In the genomic region with DNA sequence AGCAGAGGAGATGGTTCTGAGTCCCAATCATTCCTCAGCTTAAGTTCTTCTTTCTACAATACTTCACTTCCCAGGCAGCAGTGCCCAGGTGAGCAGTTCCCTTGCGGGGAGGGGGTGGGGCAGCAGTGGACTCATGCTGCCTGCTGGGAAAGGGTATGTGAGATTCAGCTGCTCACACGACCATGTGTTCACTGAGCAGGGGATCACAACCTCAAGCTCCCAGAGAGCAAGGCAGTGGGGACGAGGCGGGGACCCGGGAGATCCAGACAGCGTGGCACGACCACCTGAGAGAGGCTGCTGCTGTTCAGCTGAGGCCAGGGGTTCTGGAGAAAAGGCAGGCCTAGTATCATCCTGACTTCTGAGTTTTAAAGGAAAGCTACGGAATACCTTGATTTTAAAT, we compare ENCODE assay signal across 25 cellular contexts.
DNase-seq lines count a peak whose midpoint lies in the region; ATAC-seq, FAIRE-seq and TF ChIP-seq lines count a peak whose summit lies in the region.
"Had no signal": no experiment of that assay in that cellular context is flagged by ENCODE, and none has a peak within 500 bp of the region (broad histone marks: within the 10 kb centered on the region; RNA-seq: fewer than 3 reads in every experiment).

No MANE protein-coding gene starts in this region.

- intact Hi-C loops in IMR-90 (cut with micrococcal nuclease) (no loop called here), upper lobe of right lung (cut with DNase I) (no loop called here)

- H3K27me3 Mint-ChIP-seq in activated naive CD8-positive, alpha-beta T cell treated with anti-CD3 and anti-CD28 coated beads, Interleukin-2, amount 10 ng/mL, durations not matched to agents 7 days and 5 days, result no peaks in the 10 kb centered on the region
- H3K27me3 Mint-ChIP-seq in activated naive CD8-positive, alpha-beta T cell treated with anti-CD3 and anti-CD28 coated beads for 36 hours, result no peaks in the 10 kb centered on the region
- no peaks in the 10 kb centered on the region for H3K27me3 Mint-ChIP-seq in memory B cell
- H3K27me3 Mint-ChIP-seq: activated T-cell treated with anti-CD3 and anti-CD28 coated beads, Interleukin-2, amount 50 U/mL, for 24 hours had no signal

- FAIRE-seq in H54 (lab: Jason Lieb, UNC), result no peak
- FAIRE-seq: HTR-8/SVneo had no signal

- H2BK120ac ChIP-seq in IMR-90 (ENCODE audit: low read depth, low read length), result peak overlapping the region; percentile 98

- H3K9me3 ChIP-seq in IMR-90 (ENCODE audit: control insufficient read depth, insufficient read depth, low read length) (no peaks in the 10 kb centered on the region), upper lobe of right lung (no peaks in the 10 kb centered on the region)
- H3K9me3 ChIP-seq: BE2C, prostate gland, testis had no signal

- H4K91ac ChIP-seq in IMR-90 (ENCODE audit: insufficient read depth, low read depth, low read length), result peak overlapping the region; percentile 82

- peaks cover 23% of the 10 kb centered on the region for H3K4me1 Mint-ChIP-seq in activated naive CD8-positive, alpha-beta T cell treated with anti-CD3 and anti-CD28 coated beads, Interleukin-2, amount 10 ng/mL, durations not matched to agents 7 days and 5 days
- H3K4me1 Mint-ChIP-seq in activated naive CD8-positive, alpha-beta T cell treated with anti-CD3 and anti-CD28 coated beads for 36 hours, result peaks cover 9% of the 10 kb centered on the region
- H3K4me1 Mint-ChIP-seq in memory B cell, result peaks cover 28% of the 10 kb centered on the region

- H3K36me3 ChIP-seq in IMR-90 (ENCODE audit: control insufficient read depth, insufficient read depth, low read length) (no peaks in the 10 kb centered on the region), upper lobe of right lung (no peaks in the 10 kb centered on the region)
- H3K36me3 ChIP-seq: BE2C, prostate gland had no signal

- H3K9me3 Mint-ChIP-seq in activated naive CD8-positive, alpha-beta T cell treated with anti-CD3 and anti-CD28 coated beads, Interleukin-2, amount 10 ng/mL, durations not matched to agents 7 days and 5 days, result no peaks in the 10 kb centered on the region
- no peaks in the 10 kb centered on the region for H3K9me3 Mint-ChIP-seq in activated naive CD8-positive, alpha-beta T cell treated with anti-CD3 and anti-CD28 coated beads for 36 hours
- H3K9me3 Mint-ChIP-seq in memory B cell, result no peaks in the 10 kb centered on the region
- H3K9me3 Mint-ChIP-seq: activated naive CD4-positive, alpha-beta T cell treated with anti-CD3 and anti-CD28 coated beads, Interleukin-2, amount 10 ng/mL, durations not matched to agents 7 days and 5 days; activated T-cell treated with anti-CD3 and anti-CD28 coated beads, Interleukin-2, amount 50 U/mL, for 24 hours; neural crest cell had no signal

- H3K4me3 Mint-ChIP-seq in activated naive CD8-positive, alpha-beta T cell treated with anti-CD3 and anti-CD28 coated beads, Interleukin-2, amount 10 ng/mL, durations not matched to agents 7 days and 5 days, result no peak overlapping the region
- no peak overlapping the region for H3K4me3 Mint-ChIP-seq in activated naive CD8-positive, alpha-beta T cell treated with anti-CD3 and anti-CD28 coated beads for 36 hours
- H3K4me3 Mint-ChIP-seq in memory B cell, result no peak overlapping the region
- H3K4me3 Mint-ChIP-seq: activated naive CD4-positive, alpha-beta T cell treated with anti-CD3 and anti-CD28 coated beads, Interleukin-2, amount 10 ng/mL, durations not matched to agents 7 days and 5 days; activated T-cell treated with anti-CD3 and anti-CD28 coated beads, Interleukin-2, amount 50 U/mL, for 24 hours; neural crest cell had no signal

- H3K9ac ChIP-seq in IMR-90 (ENCODE audit: low read depth, low read length), result no peak overlapping the region

- peak overlapping the region; percentile 97 for H3K4ac ChIP-seq in IMR-90 (ENCODE audit: low read depth, low read length)

- peak overlapping the region; percentile 16 to 51; a peak in 2 of 4 replicates for H4K8ac ChIP-seq in IMR-90 (ENCODE audit: low read depth in 2 of 2, low read length in 2 of 2)

- TF ChIP-seq POLR2A in IMR-90 (IDR thresholded peaks at IDR 0.05; ENCODE audit: low read depth, low read length) (no peak), H54 (IDR thresholded peaks at IDR 0.05; ENCODE audit: low read depth, low read length) (no peak)

- WGBS in IMR-90 (ENCODE audit: extremely low coverage in 2 of 2, insufficient read length in 1 of 2), 2 experiments, result 80% methylated on average over 2 of the region's 8 CpGs; no CpG with 5 or more reads in 1 of the 2 experiments

- H2BK5ac ChIP-seq in IMR-90 (ENCODE audit: low read depth, low read length, poor library complexity, severe bottlenecking), result peak overlapping the region; percentile 42

- peak overlapping the region; percentile 90 for H2BK20ac ChIP-seq in IMR-90 (ENCODE audit: low read depth, low read length)

- peak overlapping the region; percentile 93 for H2AK5ac ChIP-seq in IMR-90 (ENCODE audit: low read depth, low read length)

- H2AK9ac ChIP-seq in IMR-90 (replicated peaks; ENCODE audit: low read depth, low read length, poor library complexity), result peak overlapping the region; percentile 26

- no peak overlapping the region for H2AFZ ChIP-seq in IMR-90 (replicated peaks; ENCODE audit: low read length, poor library complexity)

- no TSS peak for BruUV-seq in IMR-90 (replicated peaks; lab: Mats Ljungman, UMichigan)

- peak overlapping the region; percentile 86; the same call in 1 of the 3 replicates for H2BK15ac ChIP-seq in IMR-90 (ENCODE audit: low read depth, low read length)

- in situ Hi-C loops in IMR-90 (cut with MboI; ENCODE audit: low sequenced_read_pairs), result no loop called here

- H3K9me1 ChIP-seq in IMR-90 (ENCODE audit: insufficient read depth, low read length), result peaks cover 15% of the 10 kb centered on the region

- H3K4me1 ChIP-seq in IMR-90 (ENCODE audit: control insufficient read depth, insufficient read depth, low read length) (peaks cover 18% of the 10 kb centered on the region), upper lobe of right lung (peaks cover 13% of the 10 kb centered on the region)
- H3K4me1 ChIP-seq: prostate gland had no signal

- no peak overlapping the region for H3K4me2 ChIP-seq in IMR-90 (ENCODE audit: low read depth, low read length)

- H3K79me1 ChIP-seq in IMR-90 (ENCODE audit: low read depth in 1 of 2, low read length in 2 of 2), result peaks cover 12 to 37% of the 10 kb centered on the region in 2 experiments; a peak in 3 of 4 replicates

- H3K18ac ChIP-seq in IMR-90 (ENCODE audit: low read depth, low read length), result peak overlapping the region; percentile 24; the same call in 1 of the 2 replicates

- peak; percentile 7 for DNase-seq in activated naive CD8-positive, alpha-beta T cell treated with anti-CD3 and anti-CD28 coated beads, Interleukin-2, amount 10 ng/mL, durations not matched to agents 7 days and 5 days
- no peak for DNase-seq in activated naive CD8-positive, alpha-beta T cell treated with anti-CD3 and anti-CD28 coated beads for 36 hours
- DNase-seq in IMR-90, result no peak
- DNase-seq in memory B cell (ENCODE audit: low spot score in 2 of 2), result no peak
- DNase-seq in upper lobe of right lung, result peak; percentile 32
- no peak for DNase-seq in H54 (ENCODE audit: insufficient read length, low spot score)
- no peak for DNase-seq in SHP77 treated with DMSO at 0.1 percent for 48 hours (lab: John Stamatoyannopoulos, UW)
- DNase-seq: 8988T; activated CD8-positive, alpha-beta memory T cell treated with anti-CD3 and anti-CD28 coated beads for 24 hours; activated naive CD4-positive, alpha-beta T cell treated with anti-CD3 and anti-CD28 coated beads, Interleukin-2, amount 10 ng/mL, durations not matched to agents 7 days and 5 days; activated T-cell treated with anti-CD3 and anti-CD28 coated beads, Interleukin-2, amount 50 U/mL, for 24 hours; anterior cingulate cortex; BE2C; caudate nucleus; NCI-H187; SHP77; stimulated activated CD4-positive, alpha-beta T cell treated with anti-CD3 and anti-CD28 coated beads, Interleukin-2, amount 100 ng/mL, for 24 hours; stimulated activated naive CD4-positive, alpha-beta T cell; SW 1271; testis had no signal

- POLR2A ChIA-PET in activated naive CD8-positive, alpha-beta T cell treated with anti-CD3 and anti-CD28 coated beads, Interleukin-2, amount 10 ng/mL, durations not matched to agents 7 days and 5 days (lab: Charles Lee), result no interaction called here
- POLR2A ChIA-PET in IMR-90 (lab: Charles Lee; ENCODE audit: unreplicated experiment), result no interaction called here

- H3K27ac Mint-ChIP-seq in activated naive CD8-positive, alpha-beta T cell treated with anti-CD3 and anti-CD28 coated beads, Interleukin-2, amount 10 ng/mL, durations not matched to agents 7 days and 5 days, result no peak overlapping the region
- no peak overlapping the region for H3K27ac Mint-ChIP-seq in activated naive CD8-positive, alpha-beta T cell treated with anti-CD3 and anti-CD28 coated beads for 36 hours
- H3K27ac Mint-ChIP-seq in memory B cell, result peak overlapping the region; percentile 76
- H3K27ac Mint-ChIP-seq: activated naive CD4-positive, alpha-beta T cell treated with anti-CD3 and anti-CD28 coated beads, Interleukin-2, amount 10 ng/mL, durations not matched to agents 7 days and 5 days; activated T-cell treated with anti-CD3 and anti-CD28 coated beads, Interleukin-2, amount 50 U/mL, for 24 hours had no signal

- H3K23ac ChIP-seq in IMR-90 (ENCODE audit: low read depth, low read length), result no peak overlapping the region

- H3K14ac ChIP-seq in IMR-90 (replicated peaks; ENCODE audit: low read depth, low read length), result 0 out of 2 replicates have a peak overlapping the region, but pooled peaks have one; percentile 13

- no peak for ATAC-seq in activated naive CD8-positive, alpha-beta T cell treated with anti-CD3 and anti-CD28 coated beads, Interleukin-2, amount 10 ng/mL, durations not matched to agents 7 days and 5 days (ENCODE audit: low read depth)
- ATAC-seq in IMR-90 (ENCODE audit: low read depth) (no peak), memory B cell (ENCODE audit: low read depth) (no peak), upper lobe of right lung (no peak), GM21825 (IDR thresholded peaks at IDR 0.05; ENCODE audit: unreplicated experiment) (no peak)
- ATAC-seq: activated CD4-positive, CD25-positive, alpha-beta regulatory T cell treated with anti-CD3 and anti-CD28 coated beads, Interleukin-2, amount 50 U/mL, for 24 hours had no signal

- H3K36me3 Mint-ChIP-seq in activated naive CD8-positive, alpha-beta T cell treated with anti-CD3 and anti-CD28 coated beads, Interleukin-2, amount 10 ng/mL, durations not matched to agents 7 days and 5 days, result no peaks in the 10 kb centered on the region
- no peaks in the 10 kb centered on the region for H3K36me3 Mint-ChIP-seq in activated naive CD8-positive, alpha-beta T cell treated with anti-CD3 and anti-CD28 coated beads for 36 hours
- no peaks in the 10 kb centered on the region for H3K36me3 Mint-ChIP-seq in memory B cell
- H3K36me3 Mint-ChIP-seq: activated naive CD4-positive, alpha-beta T cell treated with anti-CD3 and anti-CD28 coated beads, Interleukin-2, amount 10 ng/mL, durations not matched to agents 7 days and 5 days had no signal

- H3K4me3 ChIP-seq in IMR-90 (ENCODE audit: insufficient read depth, low read depth, low read length) (no peak overlapping the region), upper lobe of right lung (no peak overlapping the region)
- H3K4me3 ChIP-seq: prostate gland, testis had no signal

- no peak for TF ChIP-seq CTCF in IMR-90 (conservative IDR thresholded peaks at IDR 0.05; ENCODE audit: low read depth, low read length)
- TF ChIP-seq CTCF in upper lobe of right lung (IDR thresholded peaks at IDR 0.05), result no peak

- H3K27me3 ChIP-seq in IMR-90 (ENCODE audit: control insufficient read depth, insufficient read depth, low read length) (no peaks in the 10 kb centered on the region), upper lobe of right lung (no peaks in the 10 kb centered on the region)
- H3K27me3 ChIP-seq: BE2C, testis had no signal

- dilution Hi-C loops in IMR-90 (cut with HindIII; ENCODE audit: low sequenced_read_pairs, unreplicated experiment), result no loop called here

- CTCF ChIA-PET in IMR-90 (lab: Yijun Ruan, JAX), result interaction anchor here (1.1 to 1.6 kb wide), 2 partner anchors 418 to 422 kb away, joined by 4 to 6 read pairs; no protein-coding TSS in a partner anchor

- 0 out of 2 replicates have a peak overlapping the region, but pooled peaks have one; percentile 26 for H3K27ac ChIP-seq in IMR-90 (ENCODE audit: insufficient read depth, low read length)
- no peak overlapping the region for H3K27ac ChIP-seq in upper lobe of right lung
- H3K27ac ChIP-seq: testis had no signal

- H4K5ac ChIP-seq in IMR-90 (ENCODE audit: low read depth, low read length), result peak overlapping the region; percentile 40; the same call in 1 of the 2 replicates

- H3K56ac ChIP-seq in IMR-90 (ENCODE audit: extremely low read depth, insufficient read depth, low read length), result no peak overlapping the region

- no peaks in the 10 kb centered on the region for H4K20me1 ChIP-seq in IMR-90 (ENCODE audit: insufficient read depth, low read length)

- no peak for TF ChIP-seq RAD21 in IMR-90 (IDR thresholded peaks at IDR 0.05; ENCODE audit: low read length)

Comparison
In these comparisons a context has a peak if more than half of its experiments do, and no peak if none do; other contexts are left out.
1. DNase-seq: peak in activated naive CD8-positive, alpha-beta T cell treated with anti-CD3 and anti-CD28 coated beads, Interleukin-2, amount 10 ng/mL, durations not matched to agents 7 days and 5 days (single experiment) and upper lobe of right lung (single experiment); none in activated naive CD8-positive, alpha-beta T cell treated with anti-CD3 and anti-CD28 coated beads for 36 hours (single experiment), IMR-90 (single experiment), memory B cell (0 of 2), H54 (single experiment) and SHP77 treated with DMSO at 0.1 percent for 48 hours (single experiment).